33 cellular contexts compared by ENCODE assay signal in genomic region chr16:3484328-3485096, GRCh38. TPM values are rescaled to one million over a fixed set of nuclear protein-coding genes. Genes with fewer than 3 reads are reported as not detected.
DNase-seq lines count a peak whose midpoint lies in the region; TF ChIP-seq lines count a peak whose summit lies in the region.
"Had no signal": no experiment of that assay in that cellular context is flagged by ENCODE, and none has a peak within 500 bp of the region (broad histone marks: within the 10 kb centered on the region; RNA-seq: fewer than 3 reads in every experiment).

No MANE protein-coding gene starts in this region.

- no peak overlapping the region for H2BK120ac ChIP-seq in trophoblast cell (ENCODE audit: insufficient read depth, low read length, poor library complexity)

- no peaks in the 10 kb centered on the region for H3K36me3 Mint-ChIP-seq in glutamatergic neuron (ENCODE audit: unreplicated experiment)
- peaks cover 38% of the 10 kb centered on the region for H3K36me3 Mint-ChIP-seq in osteocyte (ENCODE audit: unreplicated experiment)

- no peak overlapping the region for H3K14ac ChIP-seq in trophoblast cell (ENCODE audit: low read length)

- H3K4me3 ChIP-seq in trophoblast cell (ENCODE audit: low read depth, low read length) (peak overlapping the region; percentile 12), prostate gland (no peak overlapping the region)
- H3K4me3 ChIP-seq: colonic mucosa, GM12878, smooth muscle cell, thoracic aorta had no signal

- DNase-seq in Ammon's horn (ENCODE audit: low spot score) (peak; percentile 40), NCI-H524 (lab: John Stamatoyannopoulos, UW) (peak; percentile 91 to 97), glutamatergic neuron (peak; percentile 66), trophoblast cell (no peak), dedifferentiated amniotic fluid mesenchymal stem cell (ENCODE audit: extremely low spot score) (no peak), osteocyte (ENCODE audit: extremely low spot score, unreplicated experiment) (no peak), prostate gland (ENCODE audit: low spot score) (no peak)
- DNase-seq: activated CD4-positive, alpha-beta memory T cell treated with anti-CD3 and anti-CD28 coated beads, Interleukin-2, amount 10 ng/mL, durations not matched to agents 7 days and 5 days; activated CD8-positive, alpha-beta memory T cell treated with anti-CD3 and anti-CD28 coated beads, Interleukin-2, amount 50 U/mL, for 4 hours; activated naive CD4-positive, alpha-beta T cell treated with Interleukin-2 at 50 U/mL for 16 hours; amniotic stem cell; brain microvascular endothelial cell; colonic mucosa; DMS153; effector memory CD4-positive, alpha-beta T cell; KG1; naive B cell; NCI-H1930; NCI-H510A treated with DMSO at 0.1 percent for 48 hours; NK-92 treated with Interleukin-12 subunit alpha and Interleukin-12 subunit beta, amount 100 ng/mL, for 24 hours; PC-3; stimulated activated CD4-positive, alpha-beta T cell treated with anti-CD3 and anti-CD28 coated beads, Interleukin-1b, Interleukin-23, amount 100 ng/mL, for 48 hours; stimulated activated naive CD8-positive, alpha-beta T cell treated with anti-CD3 and anti-CD28 coated beads, Interleukin-15, Interleukin-2, amounts not matched to agents 100 U/mL and 50 U/mL, for 24 hours; T-helper 2 cell had no signal

- H3K4me2 ChIP-seq in trophoblast cell (ENCODE audit: low read length), result no peak overlapping the region
- H3K4me2 ChIP-seq: smooth muscle cell had no signal

- WGBS in trophoblast cell (ENCODE audit: extremely low coverage, insufficient coverage, insufficient read length), result no CpG with 5 or more reads among the region's 30 CpGs
- WGBS in prostate gland, result 92% methylated on average over 30 of the region's 30 CpGs

- peaks cover 0 to 2% of the 10 kb centered on the region in 2 experiments for H3K4me1 ChIP-seq in trophoblast cell (ENCODE audit: control insufficient read depth in 1 of 2, insufficient read depth in 2 of 2, low read length in 2 of 2)
- no peaks in the 10 kb centered on the region for H3K4me1 ChIP-seq in prostate gland (replicated peaks)
- H3K4me1 ChIP-seq: colonic mucosa had no signal

- H4K91ac ChIP-seq in trophoblast cell (ENCODE audit: low read depth, low read length), result no peak overlapping the region

- no peaks in the 10 kb centered on the region for H3K79me2 ChIP-seq in trophoblast cell (ENCODE audit: control insufficient read depth, insufficient read depth, low read length, poor library complexity)

- peaks cover 20% of the 10 kb centered on the region for H3K27me3 Mint-ChIP-seq in glutamatergic neuron (ENCODE audit: unreplicated experiment)
- no peaks in the 10 kb centered on the region for H3K27me3 Mint-ChIP-seq in osteocyte (ENCODE audit: unreplicated experiment)
- H3K27me3 Mint-ChIP-seq: activated CD4-positive, alpha-beta memory T cell treated with anti-CD3 and anti-CD28 coated beads, Interleukin-2, amount 10 ng/mL, durations not matched to agents 7 days and 5 days; naive B cell had no signal

- H3K18ac ChIP-seq in trophoblast cell (ENCODE audit: low read length), result no peak overlapping the region

- H3K4me1 Mint-ChIP-seq in glutamatergic neuron (ENCODE audit: low read depth, unreplicated experiment) (peaks cover 43% of the 10 kb centered on the region), osteocyte (ENCODE audit: unreplicated experiment) (peaks cover 4% of the 10 kb centered on the region)

- no peak overlapping the region for H3K23ac ChIP-seq in trophoblast cell (ENCODE audit: low read length)

- no peak overlapping the region for H3K9ac ChIP-seq in trophoblast cell (ENCODE audit: low read length)

- H3K79me1 ChIP-seq in trophoblast cell (ENCODE audit: low read length), result no peaks in the 10 kb centered on the region

- no peak overlapping the region for H4K8ac ChIP-seq in trophoblast cell (ENCODE audit: low read depth, low read length)

- H3K9me3 Mint-ChIP-seq in glutamatergic neuron (ENCODE audit: unreplicated experiment) (peaks cover 15% of the 10 kb centered on the region), osteocyte (ENCODE audit: unreplicated experiment) (no peaks in the 10 kb centered on the region)
- H3K9me3 Mint-ChIP-seq: activated CD4-positive, alpha-beta memory T cell treated with anti-CD3 and anti-CD28 coated beads, Interleukin-2, amount 10 ng/mL, durations not matched to agents 7 days and 5 days; naive B cell had no signal

- no peak overlapping the region for H2BK12ac ChIP-seq in trophoblast cell (ENCODE audit: low read length)

- no peaks in the 10 kb centered on the region for H3K27me3 ChIP-seq in trophoblast cell (ENCODE audit: insufficient read depth, low read length)
- no peaks in the 10 kb centered on the region for H3K27me3 ChIP-seq in prostate gland (replicated peaks; ENCODE audit: insufficient read depth)
- H3K27me3 ChIP-seq: brain microvascular endothelial cell, colonic mucosa had no signal

- no peak overlapping the region for H3K27ac ChIP-seq in trophoblast cell (ENCODE audit: low read depth, low read length)
- H3K27ac ChIP-seq in prostate gland, result no peak overlapping the region
- H3K27ac ChIP-seq: brain microvascular endothelial cell, colonic mucosa, thoracic aorta had no signal

- no peak for TF ChIP-seq POLR2A in prostate gland (IDR thresholded peaks at IDR 0.05)

- H3K27ac Mint-ChIP-seq in glutamatergic neuron (ENCODE audit: unreplicated experiment) (peak overlapping the region; percentile 91), osteocyte (ENCODE audit: unreplicated experiment) (no peak overlapping the region)
- H3K27ac Mint-ChIP-seq: activated CD4-positive, alpha-beta memory T cell treated with anti-CD3 and anti-CD28 coated beads, Interleukin-2, amount 10 ng/mL, durations not matched to agents 7 days and 5 days had no signal

- H3K36me3 ChIP-seq in trophoblast cell (ENCODE audit: control insufficient read depth in 1 of 2, insufficient read depth in 2 of 2, low read length in 2 of 2) (peaks cover 65 to 69% of the 10 kb centered on the region in 2 experiments), prostate gland (peaks cover 17 to 19% of the 10 kb centered on the region in 2 donors)

- H2AK5ac ChIP-seq in trophoblast cell (ENCODE audit: low read length), result no peak overlapping the region

- no peak overlapping the region for H2AFZ ChIP-seq in trophoblast cell (ENCODE audit: insufficient read depth, low read length, poor library complexity)

- intact Hi-C loops in prostate gland (cut with DNase I), result no loop called here

- TF ChIP-seq CTCF in glutamatergic neuron (IDR thresholded peaks at IDR 0.05; ENCODE audit: partially characterized antibody, unreplicated experiment) (no peak), osteocyte (IDR thresholded peaks at IDR 0.05) (no peak), prostate gland (IDR thresholded peaks at IDR 0.05) (no peak)

- H4K12ac ChIP-seq in trophoblast cell (ENCODE audit: low read depth, low read length), result no peak overlapping the region

- peaks cover 3% of the 10 kb centered on the region for H3K9me3 ChIP-seq in trophoblast cell (ENCODE audit: insufficient read depth, low read depth, low read length)
- no peaks in the 10 kb centered on the region for H3K9me3 ChIP-seq in prostate gland
- H3K9me3 ChIP-seq: colonic mucosa, thoracic aorta had no signal

- no peak overlapping the region for H3K4ac ChIP-seq in trophoblast cell (ENCODE audit: low read depth, low read length)

- H3K4me3 Mint-ChIP-seq in glutamatergic neuron (ENCODE audit: unreplicated experiment) (peak overlapping the region; percentile 52), osteocyte (ENCODE audit: unreplicated experiment) (no peak overlapping the region)
- H3K4me3 Mint-ChIP-seq: activated CD4-positive, alpha-beta memory T cell treated with anti-CD3 and anti-CD28 coated beads, Interleukin-2, amount 10 ng/mL, durations not matched to agents 7 days and 5 days had no signal

- H2BK5ac ChIP-seq in trophoblast cell (ENCODE audit: low read depth, low read length, poor library complexity), result no peak overlapping the region

RNA-seq across cellular contexts. Expression of gene C16orf90, which starts 10.8 kb away (rescaled TPM):
- total RNA-seq in glutamatergic neuron (ENCODE audit: unreplicated experiment) (not detected), osteocyte (not detected in 2 replicates), prostate gland (1 to 10 TPM in 1 of 2 donors, not detected in 1; 1.1 TPM)
- polyA plus RNA-seq in trophoblast cell (2013), result not detected in 2 replicates
- total RNA-seq: activated CD4-positive, alpha-beta memory T cell treated with anti-CD3 and anti-CD28 coated beads, Interleukin-2, amount 10 ng/mL, durations not matched to agents 7 days and 5 days; colonic mucosa; epithelial cell of proximal tubule; glomerular endothelial cell; GM12878; H4; MCF 10A; mesenteric fat pad; PC-3; smooth muscle cell; thoracic aorta had no signal
- polyA plus RNA-seq: BJ, GM12878, smooth muscle cell had no signal

RNA-seq across cellular contexts. Expression of gene CLUAP1, which starts 16.3 kb away (rescaled TPM):
- total RNA-seq in glutamatergic neuron (ENCODE audit: unreplicated experiment), result 15.4 TPM
- polyA plus RNA-seq in trophoblast cell (2013), result 7.5 and 7.6 TPM in 2 replicates
- 28.7 and 28.9 TPM in 2 replicates for total RNA-seq in osteocyte
- total RNA-seq in prostate gland, result 10 to 100 TPM; 17.9 to 35.1 TPM

RNA-seq across cellular contexts. Expression of gene NAA60, which starts 41.0 kb away (rescaled TPM):
- total RNA-seq in glutamatergic neuron (ENCODE audit: unreplicated experiment), result 69.9 TPM
- polyA plus RNA-seq in trophoblast cell (2013), result 73.3 and 75.4 TPM in 2 replicates
- total RNA-seq in osteocyte, result 53.9 and 55.0 TPM in 2 replicates
- total RNA-seq in prostate gland, result 10 to 100 TPM; 48.1 to 99.2 TPM

RNA-seq across cellular contexts. Expression of gene ZNF597, which starts 41.2 kb away (rescaled TPM):
- 1.9 TPM for total RNA-seq in glutamatergic neuron (ENCODE audit: unreplicated experiment)
- 1.4 and 1.5 TPM in 2 replicates for polyA plus RNA-seq in trophoblast cell (2013)
- 2.3 TPM in 2 replicates for total RNA-seq in osteocyte
- 1 to 10 TPM; 2.1 to 9.5 TPM for total RNA-seq in prostate gland
- total RNA-seq: PC-3 had no signal

Comparison
In these comparisons a context has a peak if more than half of its experiments do, and no peak if none do; other contexts are left out.
1. DNase-seq: peak in Ammon's horn (single experiment), NCI-H524 (2 of 2) and glutamatergic neuron (single experiment); none in trophoblast cell (0 of 2), dedifferentiated amniotic fluid mesenchymal stem cell (single experiment), osteocyte (single experiment) and prostate gland (single experiment).